1 cellular context compared by ENCODE assay signal in the genomic region with DNA sequence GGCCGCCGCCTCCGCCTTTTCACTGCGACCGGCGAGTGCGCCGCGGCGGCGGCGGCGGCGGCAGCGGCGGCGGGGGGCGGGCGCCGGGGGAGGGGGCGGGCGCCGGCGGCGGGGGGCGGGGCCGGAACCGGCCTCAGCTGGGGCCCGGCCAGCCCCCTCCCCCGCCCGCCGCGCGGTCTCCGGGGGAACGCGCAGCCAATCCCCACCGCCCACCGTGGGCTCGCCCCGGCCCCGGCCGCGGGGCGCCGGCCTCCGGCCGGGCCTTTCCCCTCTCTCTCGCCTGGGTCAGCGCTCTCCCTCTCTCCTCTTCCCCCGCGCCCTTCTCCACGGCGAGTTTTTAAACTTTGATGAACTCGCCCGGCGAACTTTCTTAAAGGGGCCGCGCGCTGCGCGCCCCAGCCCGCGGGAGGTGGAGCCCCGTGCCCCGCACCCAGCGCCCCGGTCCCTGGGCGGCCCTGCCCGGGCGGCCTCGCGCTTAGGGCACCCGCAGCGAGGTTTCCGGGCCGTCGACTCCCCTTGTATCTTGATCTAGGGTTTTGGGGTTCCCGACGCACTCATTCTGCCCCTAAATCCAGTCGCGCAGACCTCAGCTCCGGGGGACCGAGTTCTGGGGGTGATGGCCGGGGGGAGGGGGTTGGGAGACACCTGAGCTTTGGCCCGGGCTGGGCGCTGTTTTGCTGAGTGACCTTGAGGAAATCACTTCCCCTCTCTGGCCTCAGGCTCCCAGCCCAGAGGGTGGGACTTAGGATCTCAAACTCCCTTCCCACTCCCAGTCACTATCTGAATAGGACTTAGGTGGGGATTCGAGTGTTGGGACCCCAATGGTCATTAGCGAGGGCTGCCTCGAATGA.
A peak's percentile ranks its signal among the peaks of the same experiment; 100 is the strongest.
TF ChIP-seq lines count a peak whose summit lies in the region.

Gene RBPMS2, minus strand, starts transcription at position 39 of the 851 bp plus-strand sequence. CDS start 270 bp downstream, outside the sequence.

TF ChIP-seq in IMR-90, 13 proteins besides CTCF, POLR2A, EP300 and RAD21:
- TF ChIP-seq SMC3 (IDR thresholded peaks at IDR 0.05; ENCODE audit: low read depth, low read length) (no peak), FOS (IDR thresholded peaks at IDR 0.05; ENCODE audit: low read depth, low read length) (no peak), MAZ (IDR thresholded peaks at IDR 0.05; ENCODE audit: borderline replicate concordance, low read depth, low read length) (peak; percentile 25; the same call in 1 of the 2 replicates), RCOR1 (IDR thresholded peaks at IDR 0.05; ENCODE audit: insufficient replicate concordance, low read length) (no peak), MXI1 (IDR thresholded peaks at IDR 0.05; ENCODE audit: borderline replicate concordance, low read depth, low read length) (no peak), MAFK (IDR thresholded peaks at IDR 0.05; ENCODE audit: low read depth, low read length) (no peak), CEBPB (IDR thresholded peaks at IDR 0.05; ENCODE audit: low read depth, low read length) (no peak)
- TF ChIP-seq, protein P1, sequence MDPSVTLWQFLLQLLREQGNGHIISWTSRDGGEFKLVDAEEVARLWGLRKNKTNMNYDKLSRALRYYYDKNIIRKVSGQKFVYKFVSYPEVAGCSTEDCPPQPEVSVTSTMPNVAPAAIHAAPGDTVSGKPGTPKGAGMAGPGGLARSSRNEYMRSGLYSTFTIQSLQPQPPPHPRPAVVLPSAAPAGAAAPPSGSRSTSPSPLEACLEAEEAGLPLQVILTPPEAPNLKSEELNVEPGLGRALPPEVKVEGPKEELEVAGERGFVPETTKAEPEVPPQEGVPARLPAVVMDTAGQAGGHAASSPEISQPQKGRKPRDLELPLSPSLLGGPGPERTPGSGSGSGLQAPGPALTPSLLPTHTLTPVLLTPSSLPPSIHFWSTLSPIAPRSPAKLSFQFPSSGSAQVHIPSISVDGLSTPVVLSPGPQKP (IDR thresholded peaks at IDR 0.05; ENCODE audit: borderline replicate concordance, low read depth, low read length): no peak
